In genomic region chr2:37786153-37786809, GRCh38 we compare ENCODE assay signal across 21 cellular contexts.
A peak's percentile ranks its signal among the peaks of the same experiment; 100 is the strongest.
DNase-seq lines count a peak whose midpoint lies in the region; ATAC-seq and TF ChIP-seq lines count a peak whose summit lies in the region.
"Had no signal": no experiment of that assay in that cellular context is flagged by ENCODE, and none has a peak within 500 bp of the region (broad histone marks: within the 10 kb centered on the region; RNA-seq: fewer than 3 reads in every experiment).

No MANE protein-coding gene starts in this region.

- peak overlapping the region in 1 of 2 experiments; percentile 31; a peak in 1 of 4 replicates for H4K8ac ChIP-seq in IMR-90 (ENCODE audit: low read depth in 2 of 2, low read length in 2 of 2)

- peak overlapping the region; percentile 38 for H3K18ac ChIP-seq in IMR-90 (ENCODE audit: low read depth, low read length)

- peak overlapping the region; percentile 92 for H2AK5ac ChIP-seq in IMR-90 (ENCODE audit: low read depth, low read length)

- peaks cover 0 to 15% of the 10 kb centered on the region in 2 experiments; a peak in 2 of 4 replicates for H3K79me1 ChIP-seq in IMR-90 (ENCODE audit: low read depth in 1 of 2, low read length in 2 of 2)

- BruUV-seq in IMR-90 (replicated peaks; lab: Mats Ljungman, UMichigan) (no TSS peak), PC-3 (replicated peaks; lab: Mats Ljungman, UMichigan) (no TSS peak)

- H2BK15ac ChIP-seq in IMR-90 (ENCODE audit: low read depth, low read length): peak overlapping the region; percentile 96; the same call in 2 of the 3 replicates

- H2AK9ac ChIP-seq in IMR-90 (replicated peaks; ENCODE audit: low read depth, low read length, poor library complexity): peak overlapping the region; percentile 82

- POLR2A ChIA-PET in IMR-90 (lab: Charles Lee; ENCODE audit: unreplicated experiment) (no interaction called here), PC-3 (lab: Charles Lee; ENCODE audit: unreplicated experiment) (no interaction called here)

- peak overlapping the region; percentile 31 for H2BK5ac ChIP-seq in IMR-90 (ENCODE audit: low read depth, low read length, poor library complexity, severe bottlenecking)

- H3K9me3 ChIP-seq in IMR-90 (ENCODE audit: control insufficient read depth, insufficient read depth, low read length) (peaks cover 10% of the 10 kb centered on the region; the same call in 1 of the 2 replicates), PC-3 (ENCODE audit: low read length) (peaks cover 14% of the 10 kb centered on the region; the same call in 1 of the 2 replicates), psoas muscle (peaks cover 13% of the 10 kb centered on the region), tibial artery (peaks cover 0 to 6% (median 0%) of the 10 kb centered on the region in 3 donors)

- no peaks in the 10 kb centered on the region for H3K27me3 ChIP-seq in IMR-90 (ENCODE audit: control insufficient read depth, insufficient read depth, low read length)
- H3K27me3 ChIP-seq in PC-3 (ENCODE audit: low read length): no peaks in the 10 kb centered on the region
- H3K27me3 ChIP-seq in foreskin keratinocyte: no peaks in the 10 kb centered on the region
- no peaks in the 10 kb centered on the region for H3K27me3 ChIP-seq in psoas muscle (ENCODE audit: insufficient read depth in 3 of 3, low read length in 2 of 3)
- no peaks in the 10 kb centered on the region for H3K27me3 ChIP-seq in tibial artery
- H3K27me3 ChIP-seq: pancreas had no signal

- DNase-seq in IMR-90 (no peak), PC-3 (peak; percentile 45), foreskin keratinocyte (no peak), psoas muscle (no peak), NCI-H526 treated with DMSO at 0.1 percent for 48 hours (lab: John Stamatoyannopoulos, UW) (no peak), amniotic stem cell (lab: John Stamatoyannopoulos, UW) (no peak), tibial artery (no peak)
- DNase-seq: activated CD4-positive, alpha-beta memory T cell treated with anti-CD3 and anti-CD28 coated beads, Interleukin-2, amount 10 ng/mL, durations not matched to agents 7 days and 5 days; activated gamma-delta T cell treated with Interleukin-2 at 50 U/mL for 16 hours; activated T-cell treated with anti-CD3 and anti-CD28 coated beads for 4 hours; CD8-positive, alpha-beta memory T cell; effector memory CD8-positive, alpha-beta T cell; EL; stimulated activated CD4-positive, alpha-beta T cell treated with anti-CD3 and anti-CD28 coated beads, Interleukin-1b, Interleukin-23, amount 100 ng/mL, for 48 hours had no signal

- in situ Hi-C loops in IMR-90 (cut with MboI; ENCODE audit: low sequenced_read_pairs): no loop called here

- H3F3A ChIP-seq in PC-3 (ENCODE audit: low read length, unreplicated experiment): no peaks in the 10 kb centered on the region

- H3K4me3 ChIP-seq in IMR-90 (ENCODE audit: insufficient read depth, low read depth, low read length) (no peak overlapping the region), PC-3 (ENCODE audit: low read length) (no peak overlapping the region), psoas muscle (no peak overlapping the region), tibial artery (no peak overlapping the region)
- H3K4me3 ChIP-seq: GM23338, pancreas had no signal

- H3K9me1 ChIP-seq in IMR-90 (ENCODE audit: insufficient read depth, low read length): peaks cover 10% of the 10 kb centered on the region

- 0 out of 2 replicates have a peak overlapping the region, but pooled peaks have one; percentile 9 for H3K23ac ChIP-seq in IMR-90 (ENCODE audit: low read depth, low read length)

- peak overlapping the region; percentile 87 for H2BK120ac ChIP-seq in IMR-90 (ENCODE audit: low read depth, low read length)

- H3K4me2 ChIP-seq in IMR-90 (ENCODE audit: low read depth, low read length): no peak overlapping the region
- H3K4me2 ChIP-seq in PC-3 (ENCODE audit: low read length): no peak overlapping the region
- H3K4me2 ChIP-seq: GM23338 had no signal

- H3K4me1 ChIP-seq in IMR-90 (ENCODE audit: control insufficient read depth, insufficient read depth, low read length): peaks cover 21% of the 10 kb centered on the region
- peaks cover 25% of the 10 kb centered on the region for H3K4me1 ChIP-seq in PC-3 (ENCODE audit: insufficient read depth, low read length)
- H3K4me1 ChIP-seq in foreskin keratinocyte: peaks cover 35% of the 10 kb centered on the region
- peaks cover 17% of the 10 kb centered on the region for H3K4me1 ChIP-seq in psoas muscle
- H3K4me1 ChIP-seq in tibial artery: peaks cover 0 to 25% (median 10%) of the 10 kb centered on the region in 4 donors
- H3K4me1 ChIP-seq: pancreas had no signal

- peak overlapping the region; percentile 29; the same call in 1 of the 2 replicates for H4K5ac ChIP-seq in IMR-90 (ENCODE audit: low read depth, low read length)

- H3K79me2 ChIP-seq in PC-3 (ENCODE audit: low read length): no peaks in the 10 kb centered on the region

- intact Hi-C loops in IMR-90 (cut with micrococcal nuclease): no loop called here
- intact Hi-C loops in PC-3 (cut with micrococcal nuclease): no loop called here
- intact Hi-C loops in psoas muscle (cut with DNase I): loop anchor here in 1 of 2 donors (2.0 kb wide), 1 partner anchor 113 kb away; no protein-coding TSS in a partner anchor
- intact Hi-C loops in tibial artery (cut with DNase I; ENCODE audit: low total_unique reads): no loop called here

- dilution Hi-C loops in IMR-90 (cut with HindIII; ENCODE audit: low sequenced_read_pairs, unreplicated experiment): no loop called here

- H3K36me3 ChIP-seq in IMR-90 (ENCODE audit: control insufficient read depth, insufficient read depth, low read length) (no peaks in the 10 kb centered on the region), PC-3 (ENCODE audit: low read depth, low read length) (no peaks in the 10 kb centered on the region), psoas muscle (ENCODE audit: insufficient read depth in 1 of 2, low read depth in 1 of 2) (no peaks in the 10 kb centered on the region), tibial artery (no peaks in the 10 kb centered on the region)
- H3K36me3 ChIP-seq: pancreas had no signal

- H3K9me2 ChIP-seq in PC-3 (replicated peaks; ENCODE audit: low read length): no peaks in the 10 kb centered on the region

- H4K91ac ChIP-seq in IMR-90 (ENCODE audit: insufficient read depth, low read depth, low read length): peak overlapping the region; percentile 75

- no peak overlapping the region for H3K56ac ChIP-seq in IMR-90 (ENCODE audit: extremely low read depth, insufficient read depth, low read length)

- CTCF ChIA-PET in IMR-90 (lab: Yijun Ruan, JAX) (no interaction called here), PC-3 (lab: Charles Lee) (no interaction called here)

- H2AFZ ChIP-seq in IMR-90 (replicated peaks; ENCODE audit: low read length, poor library complexity) (no peak overlapping the region), PC-3 (ENCODE audit: low read length) (no peak overlapping the region)
- H2AFZ ChIP-seq: GM23338 had no signal

- H3K14ac ChIP-seq in IMR-90 (replicated peaks; ENCODE audit: low read depth, low read length): peak overlapping the region; percentile 71

- no peak for TF ChIP-seq RAD21 in IMR-90 (IDR thresholded peaks at IDR 0.05; ENCODE audit: low read length)

- no CpG with 5 or more reads among the region's 2 CpGs for WGBS in IMR-90 (ENCODE audit: extremely low coverage in 2 of 2, insufficient read length in 1 of 2), 2 experiments
- WGBS in psoas muscle, 3 donors: 60 to 82% (median 69%) methylated on average over 2 of the region's 2 CpGs

- ATAC-seq in IMR-90 (ENCODE audit: low read depth) (no peak), PC-3 (peak; percentile 27; the same call in 1 of the 2 replicates), foreskin keratinocyte (peak; percentile 28), psoas muscle (peak; percentile 29 to 68 (median 58)), HG03159 (IDR thresholded peaks at IDR 0.05; ENCODE audit: unreplicated experiment) (no peak)
- ATAC-seq: activated CD4-positive, CD25-positive, alpha-beta regulatory T cell treated with anti-CD3 and anti-CD28 coated beads, Interleukin-2, amount 50 U/mL, for 24 hours; effector memory CD8-positive, alpha-beta T cell; GM23338; natural killer cell treated with Interleukin-12 subunit alpha and Interleukin-12 subunit beta and Interleukin-15 and Interleukin-18, amount 100 ng/mL, for 72 hours; sciatic nerve; stimulated activated memory B cell treated with anti-CD40 and anti-IgM and Interleukin-4, amounts not matched to agents 10 μg/mL and 1 μg/mL and 100 μg/mL, for 72 hours had no signal

- H3K4ac ChIP-seq in IMR-90 (ENCODE audit: low read depth, low read length): peak overlapping the region; percentile 76

- no peak for TF ChIP-seq POLR2A in IMR-90 (IDR thresholded peaks at IDR 0.05; ENCODE audit: low read depth, low read length)

- H3K9ac ChIP-seq in IMR-90 (ENCODE audit: low read depth, low read length) (no peak overlapping the region), PC-3 (ENCODE audit: low read length) (no peak overlapping the region)

- TF ChIP-seq CTCF in IMR-90 (conservative IDR thresholded peaks at IDR 0.05; ENCODE audit: low read depth, low read length): no peak
- no peak for TF ChIP-seq CTCF in PC-3 (conservative IDR thresholded peaks at IDR 0.05; ENCODE audit: low read depth, low read length)
- TF ChIP-seq CTCF in foreskin keratinocyte (conservative IDR thresholded peaks at IDR 0.05): no peak
- TF ChIP-seq CTCF in psoas muscle (IDR thresholded peaks at IDR 0.05): no peak
- no peak for TF ChIP-seq CTCF in tibial artery (IDR thresholded peaks at IDR 0.05)

- H3K27ac ChIP-seq in IMR-90 (ENCODE audit: insufficient read depth, low read length): no peak overlapping the region
- no peak overlapping the region for H3K27ac ChIP-seq in PC-3 (ENCODE audit: low read length)
- H3K27ac ChIP-seq in foreskin keratinocyte: no peak overlapping the region
- H3K27ac ChIP-seq in psoas muscle: peak overlapping the region; percentile 66
- no peak overlapping the region for H3K27ac ChIP-seq in tibial artery
- H3K27ac ChIP-seq: pancreas had no signal

- H4K20me1 ChIP-seq in IMR-90 (ENCODE audit: insufficient read depth, low read length): no peaks in the 10 kb centered on the region
- no peaks in the 10 kb centered on the region for H4K20me1 ChIP-seq in PC-3 (ENCODE audit: low read length)

- peak overlapping the region; percentile 81 for H2BK20ac ChIP-seq in IMR-90 (ENCODE audit: low read depth, low read length)

TF ChIP-seq in IMR-90, 13 proteins besides CTCF, POLR2A, EP300 and RAD21 (continues in another document):
- TF ChIP-seq FOS (IDR thresholded peaks at IDR 0.05; ENCODE audit: low read depth, low read length): no peak
- no peak for TF ChIP-seq USF2 (IDR thresholded peaks at IDR 0.05; ENCODE audit: low read depth, low read length)

Comparison
In these comparisons a context has a peak if more than half of its experiments do, and no peak if none do; other contexts are left out.
1. ATAC-seq: peak in PC-3 (single experiment), foreskin keratinocyte (single experiment) and psoas muscle (4 of 4); none in IMR-90 (single experiment) and HG03159 (single experiment).